In genomic region chr13:94585543-94586101, GRCh38 we compare ENCODE assay signal across 26 cellular contexts. TPM values are rescaled to one million over a fixed set of nuclear protein-coding genes. Genes with fewer than 3 reads are reported as not detected.
DNase-seq lines count a peak whose midpoint lies in the region; ATAC-seq, FAIRE-seq and TF ChIP-seq lines count a peak whose summit lies in the region.
"Had no signal": no experiment of that assay in that cellular context is flagged by ENCODE, and none has a peak within 500 bp of the region (broad histone marks: within the 10 kb centered on the region; RNA-seq: fewer than 3 reads in every experiment).

No MANE protein-coding gene starts in this region.

- POLR2A ChIA-PET in HepG2 (lab: Yijun Ruan, JAX), result no interaction called here

- no peak for TF ChIP-seq RAD21 in liver (IDR thresholded peaks at IDR 0.05)
- TF ChIP-seq RAD21 in HepG2 (CRISPR knock-in tag; IDR thresholded peaks at IDR 0.05), result no peak

- no peak overlapping the region for H3K4me3 Mint-ChIP-seq in stimulated activated effector memory CD8-positive, alpha-beta T cell treated with anti-CD3 and anti-CD28 coated beads, Interleukin-12 subunit alpha, Interleukin-12 subunit beta, amount 100 ng/mL, for 72 hours
- no peak overlapping the region for H3K4me3 Mint-ChIP-seq in activated T-cell treated with anti-CD3 and anti-CD28 coated beads, Interleukin-2, amount 50 U/mL, for 24 hours
- H3K4me3 Mint-ChIP-seq: B cell; CD4-positive, alpha-beta T cell; CD8-positive, alpha-beta T cell had no signal

- intact Hi-C loops in HepG2 (cut with micrococcal nuclease; ENCODE audit: unreplicated experiment), result no loop called here
- intact Hi-C loops in right lobe of liver (cut with DNase I), result no loop called here

- peak overlapping the region; percentile 65 to 79 for H3K27ac ChIP-seq in liver (ENCODE audit: low read depth in 1 of 2, low read length in 2 of 2)
- no peak overlapping the region for H3K27ac ChIP-seq in HepG2 (ENCODE audit: extremely low read length, insufficient read depth, low read length)
- H3K27ac ChIP-seq in hepatocyte, result peak overlapping the region; percentile 11
- H3K27ac ChIP-seq in right lobe of liver, result peak overlapping the region; percentile 42 to 86 (median 79)
- H3K27ac ChIP-seq in caudate nucleus (ENCODE audit: low read depth, low read length), result no peak overlapping the region
- H3K27ac ChIP-seq: 22Rv1; A549; BLaER1 treated with 17β-estradiol and CSF1 and Interleukin-3, amounts not matched to agents 10 nM and 100 nM; C4-2B had no signal

- H3K4me1 ChIP-seq in liver (ENCODE audit: control insufficient read depth in 4 of 4, insufficient read depth in 4 of 4, low read length in 3 of 4), result peaks cover 4 to 35% (median 16%) of the 10 kb centered on the region in 4 donors
- 0 out of 2 replicates have a peak, but pooled peaks cover 5% of the 10 kb centered on the region for H3K4me1 ChIP-seq in HepG2 (ENCODE audit: insufficient read depth, low read length)
- no peaks in the 10 kb centered on the region for H3K4me1 ChIP-seq in hepatocyte (ENCODE audit: insufficient read depth)
- H3K4me1 ChIP-seq in right lobe of liver, result peaks cover 0 to 19% (median 3%) of the 10 kb centered on the region in 4 donors
- H3K4me1 ChIP-seq: A549; BLaER1 treated with 17β-estradiol and CSF1 and Interleukin-3, amounts not matched to agents 10 nM and 100 nM; Caco-2 had no signal

- peaks cover 7% of the 10 kb centered on the region for H3K79me2 ChIP-seq in HepG2 (ENCODE audit: insufficient read depth, low read length)
- peaks cover 18% of the 10 kb centered on the region for H3K79me2 ChIP-seq in hepatocyte

- H2AFZ ChIP-seq in HepG2 (ENCODE audit: low read length), result no peak overlapping the region
- H2AFZ ChIP-seq in hepatocyte, result no peak overlapping the region

- TF ChIP-seq EP300 in HepG2 (IDR thresholded peaks at IDR 0.05; ENCODE audit: low read depth in 2 of 2, low read length in 2 of 2), result no peak
- TF ChIP-seq EP300 in HepG2 (CRISPR knock-in tag; IDR thresholded peaks at IDR 0.05; ENCODE audit: borderline replicate concordance), result no peak

- H3K9me3 Mint-ChIP-seq in stimulated activated effector memory CD8-positive, alpha-beta T cell treated with anti-CD3 and anti-CD28 coated beads, Interleukin-12 subunit alpha, Interleukin-12 subunit beta, amount 100 ng/mL, for 72 hours, result no peaks in the 10 kb centered on the region
- no peaks in the 10 kb centered on the region for H3K9me3 Mint-ChIP-seq in activated T-cell treated with anti-CD3 and anti-CD28 coated beads, Interleukin-2, amount 50 U/mL, for 24 hours
- H3K9me3 Mint-ChIP-seq: CD4-positive, alpha-beta T cell; CD8-positive, alpha-beta T cell had no signal

- peak overlapping the region; percentile 40 for H3K27ac Mint-ChIP-seq in stimulated activated effector memory CD8-positive, alpha-beta T cell treated with anti-CD3 and anti-CD28 coated beads, Interleukin-12 subunit alpha, Interleukin-12 subunit beta, amount 100 ng/mL, for 72 hours
- H3K27ac Mint-ChIP-seq in activated T-cell treated with anti-CD3 and anti-CD28 coated beads, Interleukin-2, amount 50 U/mL, for 24 hours, result no peak overlapping the region
- H3K27ac Mint-ChIP-seq: B cell; CD4-positive, alpha-beta T cell; CD8-positive, alpha-beta T cell had no signal

- H3K36me3 Mint-ChIP-seq in stimulated activated effector memory CD8-positive, alpha-beta T cell treated with anti-CD3 and anti-CD28 coated beads, Interleukin-12 subunit alpha, Interleukin-12 subunit beta, amount 100 ng/mL, for 72 hours, result peaks cover 99% of the 10 kb centered on the region
- H3K36me3 Mint-ChIP-seq in activated T-cell treated with anti-CD3 and anti-CD28 coated beads, Interleukin-2, amount 50 U/mL, for 24 hours (ENCODE audit: low read depth), result peaks cover 86% of the 10 kb centered on the region

- H4K20me1 ChIP-seq in HepG2 (ENCODE audit: insufficient read depth, low read length) (no peaks in the 10 kb centered on the region), hepatocyte (ENCODE audit: insufficient read depth, poor library complexity, severe bottlenecking) (no peaks in the 10 kb centered on the region)
- H4K20me1 ChIP-seq: BLaER1 treated with 17β-estradiol and CSF1 and Interleukin-3, amounts not matched to agents 10 nM and 100 nM had no signal

- H3K4me1 Mint-ChIP-seq in stimulated activated effector memory CD8-positive, alpha-beta T cell treated with anti-CD3 and anti-CD28 coated beads, Interleukin-12 subunit alpha, Interleukin-12 subunit beta, amount 100 ng/mL, for 72 hours, result peaks cover 23% of the 10 kb centered on the region
- peaks cover 28% of the 10 kb centered on the region for H3K4me1 Mint-ChIP-seq in activated T-cell treated with anti-CD3 and anti-CD28 coated beads, Interleukin-2, amount 50 U/mL, for 24 hours (ENCODE audit: low read depth)

- H3K36me3 ChIP-seq in liver (ENCODE audit: control insufficient read depth in 4 of 4, insufficient read depth in 3 of 4, low read depth in 1 of 4, low read length in 3 of 4) (peaks cover 0 to 24% (median 18%) of the 10 kb centered on the region in 4 donors), HepG2 (replicated peaks in 1 of 2; ENCODE audit: control insufficient read depth in 1 of 2, insufficient read depth in 2 of 2, low read length in 2 of 2) (peaks cover 2 to 28% of the 10 kb centered on the region in 2 experiments), hepatocyte (replicated peaks; ENCODE audit: insufficient read depth, low read depth) (peaks cover 5% of the 10 kb centered on the region), right lobe of liver (peaks cover 0 to 28% (median 7%) of the 10 kb centered on the region in 4 donors)

- no peaks in the 10 kb centered on the region for H3K9me3 ChIP-seq in liver (ENCODE audit: control insufficient read depth in 4 of 4, low read length in 3 of 4)
- H3K9me3 ChIP-seq in HepG2 (ENCODE audit: low read length), result no peaks in the 10 kb centered on the region
- H3K9me3 ChIP-seq in hepatocyte (ENCODE audit: low read depth), result no peaks in the 10 kb centered on the region
- H3K9me3 ChIP-seq in right lobe of liver, result no peaks in the 10 kb centered on the region
- H3K9me3 ChIP-seq: A549, Caco-2 had no signal

- no peaks in the 10 kb centered on the region for H3K9me2 ChIP-seq in hepatocyte (replicated peaks; ENCODE audit: insufficient read depth)

- no peak overlapping the region for H3K4me3 ChIP-seq in liver (ENCODE audit: low read depth in 1 of 3, low read length in 3 of 3)
- no peak overlapping the region for H3K4me3 ChIP-seq in HepG2 (replicated peaks in 1 of 3; ENCODE audit: insufficient read depth in 1 of 3, low read depth in 2 of 3, low read length in 3 of 3)
- H3K4me3 ChIP-seq in hepatocyte, result no peak overlapping the region
- H3K4me3 ChIP-seq in right lobe of liver, result no peak overlapping the region
- H3K4me3 ChIP-seq: A549; BLaER1 treated with 17β-estradiol and CSF1 and Interleukin-3, amounts not matched to agents 10 nM and 100 nM; GM12878 had no signal

- H3K9ac ChIP-seq in liver (ENCODE audit: low read depth in 1 of 2, low read length in 2 of 2), result no peak overlapping the region
- no peak overlapping the region for H3K9ac ChIP-seq in HepG2 (ENCODE audit: insufficient read depth, low read depth, low read length)
- H3K9ac ChIP-seq: BLaER1 treated with 17β-estradiol and CSF1 and Interleukin-3, amounts not matched to agents 10 nM and 100 nM had no signal

- no TSS peak for BruUV-seq in HepG2 (replicated peaks; lab: Mats Ljungman, UMichigan)

- WGBS in liver, result 94% methylated on average over 6 of the region's 6 CpGs
- WGBS in HepG2 (ENCODE audit: low lambda C conversion rate), result 95% methylated on average over 6 of the region's 6 CpGs
- 82% methylated on average over 6 of the region's 6 CpGs for WGBS in hepatocyte (ENCODE audit: low lambda C conversion rate, missing lambda C conversion rate)
- 59% methylated on average over 5 of the region's 6 CpGs for WGBS in right lobe of liver (ENCODE audit: insufficient coverage, low coverage, low lambda C conversion rate, missing lambda C conversion rate)

- TF ChIP-seq POLR2A in HepG2 (IDR thresholded peaks at IDR 0.05; ENCODE audit: insufficient read depth in 1 of 2, low read depth in 2 of 2, low read length in 2 of 2) (no peak), right lobe of liver (IDR thresholded peaks at IDR 0.05) (no peak)

- H3K4me2 ChIP-seq in HepG2 (ENCODE audit: low read depth, low read length), result no peak overlapping the region
- no peak overlapping the region for H3K4me2 ChIP-seq in hepatocyte
- H3K4me2 ChIP-seq: A549; BLaER1 treated with 17β-estradiol and CSF1 and Interleukin-3, amounts not matched to agents 10 nM and 100 nM had no signal

- in situ Hi-C loops in HepG2 (cut with HindIII; ENCODE audit: extremely low pct_ligation_motif_present, low pct_unique_long_range_greater_than_20kb), result no loop called here

- FAIRE-seq in HepG2 (lab: Jason Lieb, UNC), result no peak
- FAIRE-seq: A549, GM12878, GM12892 had no signal

- no peak for TF ChIP-seq CTCF in liver (IDR thresholded peaks at IDR 0.05; ENCODE audit: low read depth, low read length, missing input control)
- TF ChIP-seq CTCF in HepG2 (CRISPR knock-in tag; IDR thresholded peaks at IDR 0.05), result no peak
- TF ChIP-seq CTCF in hepatocyte (IDR thresholded peaks at IDR 0.05; ENCODE audit: poor library complexity), result no peak
- no peak for TF ChIP-seq CTCF in right lobe of liver (IDR thresholded peaks at IDR 0.05)

- ATAC-seq in HepG2 (no peak), right lobe of liver (peak; percentile 54 to 75 (median 66))
- ATAC-seq in stimulated activated effector memory CD8-positive, alpha-beta T cell treated with anti-CD3 and anti-CD28 coated beads, Interleukin-12 subunit alpha, Interleukin-12 subunit beta, amount 100 ng/mL, for 72 hours, result no peak
- ATAC-seq: A549; CD8-positive, alpha-beta T cell; GM12878 had no signal

- no peak for DNase-seq in HepG2 (ENCODE audit: low spot score)
- DNase-seq in hepatocyte (ENCODE audit: low spot score), result no peak
- peak in 1 of 3 donors; percentile 73 for DNase-seq in right lobe of liver
- DNase-seq in stimulated activated effector memory CD8-positive, alpha-beta T cell treated with anti-CD3 and anti-CD28 coated beads, Interleukin-12 subunit alpha, Interleukin-12 subunit beta, amount 100 ng/mL, for 72 hours (ENCODE audit: low spot score in 2 of 2), result no peak
- DNase-seq in DMS114 treated with DMSO at 0.1 percent for 48 hours (lab: John Stamatoyannopoulos, UW; ENCODE audit: unreplicated experiment), result no peak
- no peak for DNase-seq in activated T-cell treated with anti-CD3 and anti-CD28 coated beads, Interleukin-2, amount 50 U/mL, for 24 hours
- no peak for DNase-seq in caudate nucleus (lab: John Stamatoyannopoulos, UW)
- DNase-seq: AML-193; Caco-2; Calu3; CD4-positive, alpha-beta T cell; CD8-positive, alpha-beta T cell; DMS153; DMS53; DMS79; DND-41; EL; GDM1 had no signal

- H3K27me3 Mint-ChIP-seq in activated T-cell treated with anti-CD3 and anti-CD28 coated beads, Interleukin-2, amount 50 U/mL, for 24 hours, result no peaks in the 10 kb centered on the region
- H3K27me3 Mint-ChIP-seq: B cell; CD4-positive, alpha-beta T cell had no signal

- H3K27me3 ChIP-seq in liver (ENCODE audit: control insufficient read depth in 4 of 4, insufficient read depth in 4 of 4, low read length in 3 of 4), result no peaks in the 10 kb centered on the region
- H3K27me3 ChIP-seq in HepG2 (ENCODE audit: control insufficient read depth in 1 of 2, insufficient read depth in 2 of 2, low read length in 2 of 2), result no peaks in the 10 kb centered on the region
- H3K27me3 ChIP-seq in hepatocyte, result no peaks in the 10 kb centered on the region
- no peaks in the 10 kb centered on the region for H3K27me3 ChIP-seq in right lobe of liver
- H3K27me3 ChIP-seq: BLaER1 treated with 17β-estradiol and CSF1 and Interleukin-3, amounts not matched to agents 10 nM and 100 nM had no signal

- CTCF ChIA-PET in HepG2 (lab: Yijun Ruan, JAX; ENCODE audit: low intra/inter-chr PET ratio, low total read pairs), result no interaction called here

RNA-seq across cellular contexts. Expression of gene TGDS, which starts 10.3 kb away (rescaled TPM):
- total RNA-seq in liver (10 to 100 TPM in 1 of 2 donors, 1 to 10 TPM in 1; 7.8 to 11.4 TPM), HepG2 (2016; rRNA removed; fragmentation: Illumina TruSeq; extraction: Trizol) (17.9 and 25.0 TPM in 2 replicates), hepatocyte (21.5 and 25.3 TPM in 2 replicates), right lobe of liver (10 to 100 TPM in 2 of 6 experiments, 1 to 10 TPM in 4; 8.6 to 11.9 (median 9.6) TPM)
- polyA plus RNA-seq in liver (10 to 100 TPM in 1 of 2 donors, 1 to 10 TPM in 1; 5.7 to 11.1 TPM), HepG2 (2011; rRNA removed) (11.8 and 15.5 TPM in 2 replicates), hepatocyte (7.8 and 8.6 TPM in 2 replicates)
- total RNA-seq in HepG2 (2016; cell fraction: cytosol; rRNA removed; fragmentation: Illumina TruSeq; extraction: Trizol; ENCODE audit: low read depth), result 3.1 and 3.5 TPM in 2 replicates
- 18.9 and 24.5 TPM in 2 replicates for total RNA-seq in HepG2 (2016; cell fraction: insoluble cytoplasmic fraction; rRNA removed; fragmentation: Illumina TruSeq; extraction: Trizol)
- total RNA-seq in HepG2 (2016; cell fraction: membrane; rRNA removed; fragmentation: Illumina TruSeq; extraction: Trizol), result 9.0 and 9.3 TPM in 2 replicates
- 15.1 and 17.3 TPM in 2 replicates for total RNA-seq in HepG2 (2016; cell fraction: nucleus; rRNA removed; fragmentation: Illumina TruSeq; extraction: Trizol)
- polyA plus RNA-seq in HepG2 (2011; cell fraction: cytosol; rRNA removed), result 6.1 and 9.6 TPM in 2 replicates
- 5.9 and 6.6 TPM in 2 replicates for polyA plus RNA-seq in HepG2 (2011; cell fraction: nucleus; rRNA removed)
- 8.9 and 12.5 TPM in 2 replicates for polyA plus RNA-seq in HepG2 (2012)
- 1.9 and 2.0 TPM in 2 replicates for polyA plus RNA-seq in HepG2 (2016; cell fraction: cytosol; fragmentation: Illumina TruSeq; extraction: Trizol; ENCODE audit: low read depth)
- 21.1 and 21.3 TPM in 2 replicates for polyA plus RNA-seq in HepG2 (2016; cell fraction: insoluble cytoplasmic fraction; fragmentation: Illumina TruSeq; extraction: Trizol; ENCODE audit: low read depth)
- polyA plus RNA-seq in HepG2 (2016; cell fraction: membrane; fragmentation: Illumina TruSeq; extraction: Trizol; ENCODE audit: low read depth), result 5.1 and 5.5 TPM in 2 replicates
- polyA plus RNA-seq in HepG2 (2016; cell fraction: nucleus; fragmentation: Illumina TruSeq; extraction: Trizol; ENCODE audit: insufficient read depth, low read depth), result 20.2 and 23.5 TPM in 2 replicates
- polyA minus RNA-seq in HepG2 (2011; rRNA and poly(A)+ RNA removed; ENCODE audit: low replicate concordance), result 4.5 and 4.8 TPM in 2 replicates
- 7.3 and 8.0 TPM in 2 replicates for polyA minus RNA-seq in HepG2 (2011; cell fraction: cytosol; rRNA and poly(A)+ RNA removed)
- 19.0 and 21.1 TPM in 2 replicates for polyA minus RNA-seq in HepG2 (2011; cell fraction: nucleus; rRNA and poly(A)+ RNA removed)

RNA-seq across cellular contexts. Expression of gene GPR180, which starts 16.0 kb away (rescaled TPM):
- total RNA-seq in liver (1 to 10 TPM; 3.5 to 8.3 TPM), HepG2 (2016; rRNA removed; fragmentation: Illumina TruSeq; extraction: Trizol) (not detected in 2 replicates), hepatocyte (12.3 and 12.9 TPM in 2 replicates), right lobe of liver (1 to 10 TPM; 4.1 to 7.9 (median 5.0) TPM)
- polyA plus RNA-seq in liver (1 to 10 TPM; 2.1 to 2.2 TPM), HepG2 (2011; rRNA removed) (not detected in 2 replicates), hepatocyte (5.6 and 5.7 TPM in 2 replicates)
- total RNA-seq in HepG2 (2016; cell fraction: cytosol; rRNA removed; fragmentation: Illumina TruSeq; extraction: Trizol; ENCODE audit: low read depth), result not detected in 2 replicates
- under 0.01 TPM in 1 of 2 replicates, not detected in the other for total RNA-seq in HepG2 (2016; cell fraction: insoluble cytoplasmic fraction; rRNA removed; fragmentation: Illumina TruSeq; extraction: Trizol)
- 0.03 TPM in 2 replicates for total RNA-seq in HepG2 (2016; cell fraction: membrane; rRNA removed; fragmentation: Illumina TruSeq; extraction: Trizol)
- total RNA-seq in HepG2 (2016; cell fraction: nucleus; rRNA removed; fragmentation: Illumina TruSeq; extraction: Trizol), result not detected in 2 replicates
- polyA plus RNA-seq in HepG2 (2011; cell fraction: cytosol; rRNA removed), result not detected in 2 replicates
- not detected in 2 replicates for polyA plus RNA-seq in HepG2 (2011; cell fraction: nucleus; rRNA removed)
- 0.01 TPM in 2 replicates for polyA plus RNA-seq in HepG2 (2012)
- polyA plus RNA-seq in HepG2 (2016; cell fraction: cytosol; fragmentation: Illumina TruSeq; extraction: Trizol; ENCODE audit: low read depth), result not detected in 2 replicates
- polyA plus RNA-seq in HepG2 (2016; cell fraction: insoluble cytoplasmic fraction; fragmentation: Illumina TruSeq; extraction: Trizol; ENCODE audit: low read depth), result not detected in 2 replicates
- not detected in 2 replicates for polyA plus RNA-seq in HepG2 (2016; cell fraction: membrane; fragmentation: Illumina TruSeq; extraction: Trizol; ENCODE audit: low read depth)
- polyA plus RNA-seq in HepG2 (2016; cell fraction: nucleus; fragmentation: Illumina TruSeq; extraction: Trizol; ENCODE audit: insufficient read depth, low read depth), result not detected in 2 replicates
- 4.1 TPM in 1 of 2 replicates, not detected in the other for polyA minus RNA-seq in HepG2 (2011; rRNA and poly(A)+ RNA removed; ENCODE audit: low replicate concordance)
- not detected in 2 replicates for polyA minus RNA-seq in HepG2 (2011; cell fraction: cytosol; rRNA and poly(A)+ RNA removed)
- polyA minus RNA-seq in HepG2 (2011; cell fraction: nucleus; rRNA and poly(A)+ RNA removed), result under 0.01 TPM in 1 of 2 replicates, not detected in the other

Comparison
In these comparisons a context has a peak if more than half of its experiments do, and no peak if none do; other contexts are left out.
1. H3K27ac ChIP-seq: peak in liver (2 of 2), hepatocyte (single experiment) and right lobe of liver (3 of 3); none in HepG2 (single experiment) and caudate nucleus (single experiment).
2. ATAC-seq: peak in right lobe of liver (4 of 4); none in HepG2 (single experiment) and stimulated activated effector memory CD8-positive, alpha-beta T cell treated with anti-CD3 and anti-CD28 coated beads, Interleukin-12 subunit alpha, Interleukin-12 subunit beta, amount 100 ng/mL, for 72 hours (single experiment).